ENCODE assay signal across 11 cellular contexts in genomic region chr15:71485094-71485693, GRCh38.
A peak's percentile ranks its signal among the peaks of the same experiment; 100 is the strongest.
DNase-seq lines count a peak whose midpoint lies in the region; ATAC-seq and TF ChIP-seq lines count a peak whose summit lies in the region.
"Had no signal": no experiment of that assay in that cellular context is flagged by ENCODE, and none has a peak within 500 bp of the region (broad histone marks: within the 10 kb centered on the region; RNA-seq: fewer than 3 reads in every experiment).

No MANE protein-coding gene starts in this region.

- 87 to 88% methylated on average over 2 of the region's 2 CpGs for WGBS in body of pancreas, 2 donors

- no peaks in the 10 kb centered on the region for H3K36me3 ChIP-seq in OCI-LY3 (replicated peaks; ENCODE audit: low read depth, low read length)
- H3K36me3 ChIP-seq in fibroblast of lung (ENCODE audit: control insufficient read depth, insufficient read depth, low read length), result no peaks in the 10 kb centered on the region
- no peaks in the 10 kb centered on the region for H3K36me3 ChIP-seq in body of pancreas (replicated peaks in 1 of 2; ENCODE audit: insufficient read depth in 1 of 2, low read depth in 2 of 2)

- H3K27ac Mint-ChIP-seq in activated CD8-positive, alpha-beta T cell treated with anti-CD3 and anti-CD28 coated beads for 36 hours, result no peak overlapping the region
- no peak overlapping the region for H3K27ac Mint-ChIP-seq in activated CD8-positive, alpha-beta T cell treated with anti-CD3 and anti-CD28 coated beads, Interleukin-2, amount 10 ng/mL, durations not matched to agents 7 days and 5 days
- H3K27ac Mint-ChIP-seq in type B pancreatic cell, result no peak overlapping the region
- no peak overlapping the region for H3K27ac Mint-ChIP-seq in activated naive CD4-positive, alpha-beta T cell treated with anti-CD3 and anti-CD28 coated beads, Interleukin-2, amount 10 ng/mL, durations not matched to agents 7 days and 5 days
- H3K27ac Mint-ChIP-seq: CD4-positive, alpha-beta T cell; mesothelial cell of epicardium had no signal

- H3K4me1 ChIP-seq in OCI-LY3 (ENCODE audit: low read length), result peaks cover 29% of the 10 kb centered on the region
- H3K4me1 ChIP-seq in fibroblast of lung (ENCODE audit: control insufficient read depth, extremely low read depth, insufficient read depth, low read length), result no peaks in the 10 kb centered on the region
- H3K4me1 ChIP-seq in body of pancreas, result no peaks in the 10 kb centered on the region

- no peak for TF ChIP-seq POLR2A in body of pancreas (IDR thresholded peaks at IDR 0.05)

- H3K27me3 Mint-ChIP-seq in activated CD8-positive, alpha-beta T cell treated with anti-CD3 and anti-CD28 coated beads for 36 hours, result peaks cover 14% of the 10 kb centered on the region
- peaks cover 2% of the 10 kb centered on the region for H3K27me3 Mint-ChIP-seq in activated CD8-positive, alpha-beta T cell treated with anti-CD3 and anti-CD28 coated beads, Interleukin-2, amount 10 ng/mL, durations not matched to agents 7 days and 5 days (ENCODE audit: low read depth)
- no peaks in the 10 kb centered on the region for H3K27me3 Mint-ChIP-seq in type B pancreatic cell
- no peaks in the 10 kb centered on the region for H3K27me3 Mint-ChIP-seq in activated naive CD4-positive, alpha-beta T cell treated with anti-CD3 and anti-CD28 coated beads, Interleukin-2, amount 10 ng/mL, durations not matched to agents 7 days and 5 days

- H3K4me3 Mint-ChIP-seq in activated CD8-positive, alpha-beta T cell treated with anti-CD3 and anti-CD28 coated beads for 36 hours, result no peak overlapping the region
- no peak overlapping the region for H3K4me3 Mint-ChIP-seq in activated CD8-positive, alpha-beta T cell treated with anti-CD3 and anti-CD28 coated beads, Interleukin-2, amount 10 ng/mL, durations not matched to agents 7 days and 5 days
- no peak overlapping the region for H3K4me3 Mint-ChIP-seq in type B pancreatic cell
- no peak overlapping the region for H3K4me3 Mint-ChIP-seq in activated naive CD4-positive, alpha-beta T cell treated with anti-CD3 and anti-CD28 coated beads, Interleukin-2, amount 10 ng/mL, durations not matched to agents 7 days and 5 days
- H3K4me3 Mint-ChIP-seq: CD4-positive, alpha-beta T cell; mesothelial cell of epicardium had no signal

- H4K20me1 ChIP-seq in OCI-LY3 (ENCODE audit: insufficient read depth, low read length) (no peaks in the 10 kb centered on the region), fibroblast of lung (ENCODE audit: control insufficient read depth, extremely low read depth, insufficient read depth, low read length) (no peaks in the 10 kb centered on the region)

- no peaks in the 10 kb centered on the region for H3K9me3 ChIP-seq in OCI-LY3 (ENCODE audit: insufficient read depth, low read length)
- no peaks in the 10 kb centered on the region for H3K9me3 ChIP-seq in fibroblast of lung (ENCODE audit: control insufficient read depth, insufficient read depth, low read depth, low read length)
- no peaks in the 10 kb centered on the region for H3K9me3 ChIP-seq in body of pancreas

- H3K79me2 ChIP-seq in OCI-LY3 (ENCODE audit: low read length) (no peaks in the 10 kb centered on the region), fibroblast of lung (ENCODE audit: control insufficient read depth, insufficient read depth, low read length) (no peaks in the 10 kb centered on the region)

- intact Hi-C loops in activated CD8-positive, alpha-beta T cell treated with anti-CD3 and anti-CD28 coated beads for 36 hours (cut with micrococcal nuclease), result no loop called here
- intact Hi-C loops in body of pancreas (cut with DNase I), result no loop called here

- no peaks in the 10 kb centered on the region for H3K9me3 Mint-ChIP-seq in activated CD8-positive, alpha-beta T cell treated with anti-CD3 and anti-CD28 coated beads for 36 hours
- H3K9me3 Mint-ChIP-seq in activated CD8-positive, alpha-beta T cell treated with anti-CD3 and anti-CD28 coated beads, Interleukin-2, amount 10 ng/mL, durations not matched to agents 7 days and 5 days (ENCODE audit: insufficient read depth), result no peaks in the 10 kb centered on the region
- peaks cover 6% of the 10 kb centered on the region for H3K9me3 Mint-ChIP-seq in type B pancreatic cell
- no peaks in the 10 kb centered on the region for H3K9me3 Mint-ChIP-seq in activated naive CD4-positive, alpha-beta T cell treated with anti-CD3 and anti-CD28 coated beads, Interleukin-2, amount 10 ng/mL, durations not matched to agents 7 days and 5 days
- H3K9me3 Mint-ChIP-seq: CD4-positive, alpha-beta T cell had no signal

- H3K36me3 Mint-ChIP-seq in activated CD8-positive, alpha-beta T cell treated with anti-CD3 and anti-CD28 coated beads for 36 hours (ENCODE audit: low read depth), result no peaks in the 10 kb centered on the region
- H3K36me3 Mint-ChIP-seq in activated CD8-positive, alpha-beta T cell treated with anti-CD3 and anti-CD28 coated beads, Interleukin-2, amount 10 ng/mL, durations not matched to agents 7 days and 5 days (ENCODE audit: low read depth), result no peaks in the 10 kb centered on the region
- H3K36me3 Mint-ChIP-seq in type B pancreatic cell, result no peaks in the 10 kb centered on the region
- no peaks in the 10 kb centered on the region for H3K36me3 Mint-ChIP-seq in activated naive CD4-positive, alpha-beta T cell treated with anti-CD3 and anti-CD28 coated beads, Interleukin-2, amount 10 ng/mL, durations not matched to agents 7 days and 5 days

- H3K27ac ChIP-seq in OCI-LY3 (ENCODE audit: low read length), result no peak overlapping the region; the same call in 1 of the 2 replicates
- H3K27ac ChIP-seq in fibroblast of lung (ENCODE audit: insufficient read depth, low read length), result no peak overlapping the region
- H3K27ac ChIP-seq in body of pancreas, result no peak overlapping the region

- no peak for DNase-seq in activated CD8-positive, alpha-beta T cell treated with anti-CD3 and anti-CD28 coated beads for 36 hours
- DNase-seq in activated CD8-positive, alpha-beta T cell treated with anti-CD3 and anti-CD28 coated beads, Interleukin-2, amount 10 ng/mL, durations not matched to agents 7 days and 5 days, result no peak
- peak in 1 of 2 donors; percentile 13 for DNase-seq in fibroblast of lung (ENCODE audit: low read depth in 2 of 2)
- DNase-seq in type B pancreatic cell (ENCODE audit: extremely low spot score, unreplicated experiment), result no peak
- no peak for DNase-seq in activated naive CD4-positive, alpha-beta T cell treated with anti-CD3 and anti-CD28 coated beads, Interleukin-2, amount 10 ng/mL, durations not matched to agents 7 days and 5 days
- DNase-seq in body of pancreas, result no peak
- DNase-seq: CD4-positive, alpha-beta T cell; NCI-H2029 treated with DMSO at 0.1 percent for 48 hours had no signal

- ATAC-seq in activated CD8-positive, alpha-beta T cell treated with anti-CD3 and anti-CD28 coated beads for 36 hours, result no peak
- ATAC-seq in activated CD8-positive, alpha-beta T cell treated with anti-CD3 and anti-CD28 coated beads, Interleukin-2, amount 10 ng/mL, durations not matched to agents 7 days and 5 days, result no peak
- ATAC-seq in body of pancreas, result no peak
- no peak for ATAC-seq in HG03196 (IDR thresholded peaks at IDR 0.05; ENCODE audit: unreplicated experiment)

- no peak overlapping the region for H3K9ac ChIP-seq in OCI-LY3 (ENCODE audit: low read length)
- H3K9ac ChIP-seq in fibroblast of lung (ENCODE audit: insufficient read depth, low read length), result no peak overlapping the region

- H2AFZ ChIP-seq in OCI-LY3 (ENCODE audit: low read depth, low read length) (peak overlapping the region; percentile 22; the same call in 1 of the 2 replicates), fibroblast of lung (ENCODE audit: low read length) (no peak overlapping the region)

- H3K4me3 ChIP-seq in OCI-LY3 (ENCODE audit: low read length) (no peak overlapping the region), fibroblast of lung (replicated peaks in 1 of 4; ENCODE audit: control extremely low read depth in 1 of 4, insufficient read depth in 1 of 4, low read depth in 3 of 4, low read length in 4 of 4) (no peak overlapping the region), body of pancreas (no peak overlapping the region)

- peak overlapping the region; percentile 25 for H3K4me2 ChIP-seq in OCI-LY3 (ENCODE audit: low read length)
- H3K4me2 ChIP-seq in fibroblast of lung (ENCODE audit: extremely low read depth, insufficient read depth, low read length), result no peak overlapping the region

- H3K27me3 ChIP-seq in OCI-LY3 (ENCODE audit: low read depth, low read length) (no peaks in the 10 kb centered on the region; the same call in 1 of the 2 replicates), fibroblast of lung (ENCODE audit: control insufficient read depth, insufficient read depth, low read length) (no peaks in the 10 kb centered on the region), body of pancreas (no peaks in the 10 kb centered on the region)

- POLR2A ChIA-PET in activated CD8-positive, alpha-beta T cell treated with anti-CD3 and anti-CD28 coated beads for 36 hours (lab: Charles Lee), result no interaction called here
- POLR2A ChIA-PET in activated CD8-positive, alpha-beta T cell treated with anti-CD3 and anti-CD28 coated beads, Interleukin-2, amount 10 ng/mL, durations not matched to agents 7 days and 5 days (lab: Charles Lee), result no interaction called here

- CTCF ChIA-PET in activated CD8-positive, alpha-beta T cell treated with anti-CD3 and anti-CD28 coated beads for 36 hours (lab: Charles Lee), result interaction anchor here (0.8 to 1.2 kb wide), 3 partner anchors 19 to 99 kb away, joined by 3 read pairs; no protein-coding TSS in a partner anchor
- CTCF ChIA-PET in activated CD8-positive, alpha-beta T cell treated with anti-CD3 and anti-CD28 coated beads, Interleukin-2, amount 10 ng/mL, durations not matched to agents 7 days and 5 days (lab: Charles Lee), result interaction anchor here (1.1 to 1.7 kb wide), 5 partner anchors 8 to 259 kb away, joined by 3 to 5 read pairs (median 3); no protein-coding TSS in a partner anchor
- CTCF ChIA-PET in activated naive CD4-positive, alpha-beta T cell treated with anti-CD3 and anti-CD28 coated beads, Interleukin-2, amount 10 ng/mL, durations not matched to agents 7 days and 5 days (lab: Charles Lee), result no interaction called here

- peak; percentile 30 for TF ChIP-seq CTCF in activated CD8-positive, alpha-beta T cell treated with anti-CD3 and anti-CD28 coated beads for 36 hours (IDR thresholded peaks at IDR 0.05)
- peak; percentile 70 for TF ChIP-seq CTCF in OCI-LY3 (IDR thresholded peaks at IDR 0.05; ENCODE audit: low read depth, low read length)
- TF ChIP-seq CTCF in fibroblast of lung (conservative IDR thresholded peaks at IDR 0.05 in 1 of 2, IDR thresholded peaks at IDR 0.05 in 1 of 2; ENCODE audit: low read depth in 1 of 2, low read length in 2 of 2), result peak; percentile 9 to 48
- TF ChIP-seq CTCF in type B pancreatic cell (conservative IDR thresholded peaks at IDR 0.05), result peak; percentile 65
- peak in 1 of 7 experiments; percentile 8 for TF ChIP-seq CTCF in body of pancreas (IDR thresholded peaks at IDR 0.05)

- H3K4me1 Mint-ChIP-seq in activated CD8-positive, alpha-beta T cell treated with anti-CD3 and anti-CD28 coated beads for 36 hours (ENCODE audit: low read depth), result no peaks in the 10 kb centered on the region
- H3K4me1 Mint-ChIP-seq in activated CD8-positive, alpha-beta T cell treated with anti-CD3 and anti-CD28 coated beads, Interleukin-2, amount 10 ng/mL, durations not matched to agents 7 days and 5 days (ENCODE audit: low read depth), result no peaks in the 10 kb centered on the region
- H3K4me1 Mint-ChIP-seq in type B pancreatic cell (ENCODE audit: unreplicated experiment), result no peaks in the 10 kb centered on the region
- H3K4me1 Mint-ChIP-seq in activated naive CD4-positive, alpha-beta T cell treated with anti-CD3 and anti-CD28 coated beads, Interleukin-2, amount 10 ng/mL, durations not matched to agents 7 days and 5 days, result no peaks in the 10 kb centered on the region
- H3K4me1 Mint-ChIP-seq: mesothelial cell of epicardium had no signal
